In genomic region chr6:110658621-110659211, GRCh38 we compare ENCODE assay signal across 17 cellular contexts.
DNase-seq lines count a peak whose midpoint lies in the region; ATAC-seq and TF ChIP-seq lines count a peak whose summit lies in the region.
"Had no signal": no experiment of that assay in that cellular context is flagged by ENCODE, and none has a peak within 500 bp of the region (broad histone marks: within the 10 kb centered on the region; RNA-seq: fewer than 3 reads in every experiment).

No MANE protein-coding gene starts in this region.

- TF ChIP-seq CTCF in endothelial cell (IDR thresholded peaks at IDR 0.05; ENCODE audit: unreplicated experiment) (no peak), retinal pigment epithelial cell (conservative IDR thresholded peaks at IDR 0.05; ENCODE audit: low read depth, low read length) (no peak)

- H3K4me3 ChIP-seq in retinal pigment epithelial cell (ENCODE audit: low read length): no peak overlapping the region
- H3K4me3 ChIP-seq: HAP-1 had no signal

- no peak overlapping the region for H3K4me3 Mint-ChIP-seq in endothelial cell (ENCODE audit: unreplicated experiment)
- H3K4me3 Mint-ChIP-seq: B cell; CD4-positive, alpha-beta T cell had no signal

- no peaks in the 10 kb centered on the region for H3K27me3 Mint-ChIP-seq in endothelial cell (ENCODE audit: unreplicated experiment)
- H3K27me3 Mint-ChIP-seq: B cell; CD4-positive, alpha-beta T cell had no signal

- DNase-seq in EH (ENCODE audit: low read depth): peak; percentile 28
- no peak for DNase-seq in caudate nucleus (lab: John Stamatoyannopoulos, UW)
- no peak for DNase-seq in endothelial cell (ENCODE audit: low spot score)
- DNase-seq in retinal pigment epithelial cell (ENCODE audit: low read depth): peak; percentile 51
- no peak for DNase-seq in central memory CD4-positive, alpha-beta T cell
- DNase-seq in COLO829 (ENCODE audit: low spot score): no peak
- DNase-seq in kidney glomerular epithelial cell (lab: John Stamatoyannopoulos, UW): no peak
- DNase-seq: C1 segment of cervical spinal cord; CD4-positive, alpha-beta T cell; DMS79; EL; GOT3; IMR-90 had no signal

- H3K36me3 Mint-ChIP-seq in endothelial cell (ENCODE audit: low read depth, unreplicated experiment): peaks cover 4% of the 10 kb centered on the region

- H3K4me1 Mint-ChIP-seq in endothelial cell (ENCODE audit: unreplicated experiment): peaks cover 24% of the 10 kb centered on the region
- H3K4me1 Mint-ChIP-seq: B cell had no signal

- peak overlapping the region; percentile 76 for H3K27ac ChIP-seq in caudate nucleus (ENCODE audit: low read depth, low read length)
- H3K27ac ChIP-seq: HL-60 had no signal

- H3K9me3 Mint-ChIP-seq in endothelial cell (ENCODE audit: unreplicated experiment): no peaks in the 10 kb centered on the region
- H3K9me3 Mint-ChIP-seq: CD4-positive, alpha-beta T cell had no signal

- H3K27ac Mint-ChIP-seq in endothelial cell (ENCODE audit: unreplicated experiment): peak overlapping the region; percentile 27
- H3K27ac Mint-ChIP-seq: B cell; CD4-positive, alpha-beta T cell had no signal

- ATAC-seq in HG03139 (IDR thresholded peaks at IDR 0.05; ENCODE audit: unreplicated experiment): no peak

Comparison
In these comparisons a context has a peak if more than half of its experiments do, and no peak if none do; other contexts are left out.
1. DNase-seq: peak in EH (single experiment) and retinal pigment epithelial cell (single experiment); none in caudate nucleus (0 of 61), endothelial cell (single experiment), central memory CD4-positive, alpha-beta T cell (single experiment), COLO829 (single experiment) and kidney glomerular epithelial cell (single experiment).